8 cellular contexts compared by ENCODE assay signal in the genomic region with DNA sequence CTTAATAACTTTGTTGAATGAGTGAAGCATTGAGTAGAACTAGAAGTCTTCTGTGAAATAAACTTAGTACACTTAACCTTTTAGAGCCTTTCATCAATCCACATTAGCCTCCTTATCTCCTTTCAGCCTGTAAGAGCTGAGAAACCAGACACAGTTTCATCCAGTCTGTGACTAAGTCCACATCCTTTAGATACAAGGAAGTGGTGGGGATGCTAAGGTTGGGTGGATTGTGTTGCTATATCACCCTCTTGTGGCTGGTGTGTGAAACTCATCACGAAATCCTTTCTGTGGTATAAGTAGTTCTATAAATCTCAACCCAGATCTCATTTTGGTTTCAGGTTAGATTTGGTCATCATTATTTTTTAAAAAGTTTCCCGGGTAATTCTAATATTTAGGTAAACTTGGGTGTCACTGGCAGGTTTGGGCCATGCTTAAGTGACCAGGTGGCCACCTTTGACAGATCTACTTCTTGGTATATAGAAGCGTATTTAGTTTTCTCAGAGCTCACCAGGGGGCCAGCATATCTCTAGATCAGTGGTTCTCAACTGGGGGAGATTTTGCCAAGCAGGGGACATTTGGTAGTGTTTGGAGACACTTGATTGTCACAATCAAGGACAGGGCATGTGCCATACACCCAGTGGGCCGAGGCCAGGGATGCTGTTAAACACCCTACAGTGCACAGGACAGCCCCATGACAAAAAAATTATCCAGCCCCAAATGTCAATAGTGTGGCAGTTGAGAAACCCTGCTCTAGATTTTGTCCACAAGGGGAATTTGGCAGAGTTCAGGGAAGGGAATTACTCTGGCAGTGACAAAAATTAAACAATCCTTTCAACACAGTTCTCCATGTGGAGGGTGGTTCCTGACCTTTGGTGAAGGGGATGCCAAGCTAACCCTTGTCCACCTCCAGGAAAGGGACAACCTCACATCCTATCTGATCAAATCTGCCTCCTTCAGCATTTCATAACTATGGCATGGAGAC. TPM values are rescaled to one million over a fixed set of nuclear protein-coding genes. Genes with fewer than 3 reads are reported as not detected.
DNase-seq lines count a peak whose midpoint lies in the region; ATAC-seq and TF ChIP-seq lines count a peak whose summit lies in the region.

No MANE protein-coding gene starts in this region.

- DNase-seq in COLO668 (lab: John Stamatoyannopoulos, UW; ENCODE audit: unreplicated experiment) (peak; percentile 50), NCI-H2227 (lab: John Stamatoyannopoulos, UW; ENCODE audit: unreplicated experiment) (peak; percentile 53), WERI-Rb-1 (peak; percentile 49), medulla oblongata (ENCODE audit: extremely low spot score) (peak; percentile 85), ureter (ENCODE audit: low spot score) (peak; percentile 54)
- DNase-seq in effector memory CD4-positive, alpha-beta T cell, result peak; percentile 44 to 59 (median 50)

- peak; percentile 83 for TF ChIP-seq CTCF in WERI-Rb-1 (IDR thresholded peaks at IDR 0.05; ENCODE audit: low read depth, low read length)

- H3K4me1 ChIP-seq in effector memory CD4-positive, alpha-beta T cell (ENCODE audit: control insufficient read depth, insufficient read depth, low read length, poor library complexity, severe bottlenecking), result peaks cover 17% of the 10 kb centered on the region

- no peak overlapping the region for H3K27ac ChIP-seq in WERI-Rb-1
- H3K27ac ChIP-seq in effector memory CD4-positive, alpha-beta T cell (ENCODE audit: insufficient read depth, low read length, poor library complexity, severe bottlenecking), result peak overlapping the region; percentile 41

- no peaks in the 10 kb centered on the region for H3K36me3 ChIP-seq in WERI-Rb-1
- H3K36me3 ChIP-seq in effector memory CD4-positive, alpha-beta T cell (ENCODE audit: control insufficient read depth, insufficient read depth, low read length), result peaks cover 39% of the 10 kb centered on the region

- H3K4me3 ChIP-seq in WERI-Rb-1 (ENCODE audit: low read depth, low read length), result no peak overlapping the region
- H3K4me3 ChIP-seq in effector memory CD4-positive, alpha-beta T cell (ENCODE audit: insufficient read depth, low read depth, low read length, poor library complexity, severe bottlenecking), result no peak overlapping the region

- H3K27me3 ChIP-seq in WERI-Rb-1 (ENCODE audit: insufficient read depth, low read depth, severe bottlenecking), result peaks cover 84% of the 10 kb centered on the region
- H3K27me3 ChIP-seq in effector memory CD4-positive, alpha-beta T cell (replicated peaks; ENCODE audit: control insufficient read depth, insufficient read depth, low read length, poor library complexity, severe bottlenecking), result no peaks in the 10 kb centered on the region

- ATAC-seq in GM19023 (IDR thresholded peaks at IDR 0.05; ENCODE audit: unreplicated experiment) (peak; percentile 54), HG03159 (IDR thresholded peaks at IDR 0.05; ENCODE audit: unreplicated experiment) (peak; percentile 72)

- H3K9me3 ChIP-seq in WERI-Rb-1 (ENCODE audit: severe bottlenecking), result no peaks in the 10 kb centered on the region
- no peaks in the 10 kb centered on the region for H3K9me3 ChIP-seq in effector memory CD4-positive, alpha-beta T cell (ENCODE audit: control insufficient read depth, low read length)

RNA-seq across cellular contexts. Expression of a gene that starts 28.0 kb away (rescaled TPM):
- total RNA-seq in ureter, result 7.7 TPM

RNA-seq across cellular contexts. Expression of a gene that starts 39.5 kb away (rescaled TPM):
- total RNA-seq in ureter, result 0.83 TPM
